In the genomic region with DNA sequence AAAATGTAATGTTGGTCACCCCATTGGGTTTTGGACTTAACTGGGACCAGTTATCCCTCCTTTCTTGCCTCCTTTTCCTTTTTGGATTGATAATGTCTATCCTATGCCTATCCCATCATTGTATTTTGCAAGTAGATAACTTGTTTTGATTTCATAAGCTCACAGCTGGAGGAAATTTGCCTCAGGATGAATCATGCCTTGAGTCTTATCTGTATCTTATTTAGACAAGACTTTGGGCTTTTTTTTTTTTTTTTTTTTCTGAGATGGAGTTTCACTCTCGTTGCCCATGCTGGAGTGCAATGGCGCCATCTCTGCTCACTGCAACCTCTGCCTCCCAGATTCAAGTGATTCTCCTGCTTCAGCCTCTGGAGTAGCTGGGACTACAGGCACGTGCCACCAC, we compare ENCODE assay signal across 8 cellular contexts.
DNase-seq lines count a peak whose midpoint lies in the region; TF ChIP-seq lines count a peak whose summit lies in the region.
"Not testable (repeated sequence)": the region's sequence is repeated elsewhere in the genome, so short reads cannot be mapped to it uniquely, and the experiment has no call there.

No MANE protein-coding gene starts in this region.

- DNase-seq in EL (peak; percentile 19), HCEC 1CT (peak; percentile 71), NCI-H524 (lab: John Stamatoyannopoulos, UW) (peak; percentile 25 to 29), amniotic epithelial cell (ENCODE audit: low read depth) (peak; percentile 50), mammary epithelial cell (peak; percentile 46), esophagus muscularis mucosa (ENCODE audit: extremely low spot score) (peak; percentile 19), hepatocyte (ENCODE audit: low spot score) (peak; percentile 22), stromal cell of bone marrow (ENCODE audit: low read depth) (peak; percentile 6)

- not testable (repeated sequence) for H2AFZ ChIP-seq in mammary epithelial cell (ENCODE audit: low read depth, low read length); hepatocyte

- not testable (repeated sequence) for BruUV-seq in mammary epithelial cell (replicated peaks; lab: Mats Ljungman, UMichigan)

- H3K4me2 ChIP-seq in mammary epithelial cell (ENCODE audit: insufficient read depth, low read depth, low read length); hepatocyte: not testable (repeated sequence)

- not testable (repeated sequence) for H3K9ac ChIP-seq in mammary epithelial cell (ENCODE audit: insufficient read depth, low read length)

- intact Hi-C loops in mammary epithelial cell (cut with micrococcal nuclease); esophagus muscularis mucosa (cut with DNase I): not testable (repeated sequence)

- CTCF ChIA-PET in mammary epithelial cell (lab: Charles Lee; ENCODE audit: low non-redundant PET) = not testable (repeated sequence)

- H3K4me3 ChIP-seq in mammary epithelial cell (replicated peaks in 1 of 3; ENCODE audit: insufficient read depth in 1 of 3, low read depth in 2 of 3, low read length in 3 of 3); esophagus muscularis mucosa; hepatocyte: not testable (repeated sequence)

- not testable (repeated sequence) for H3K79me2 ChIP-seq in mammary epithelial cell (ENCODE audit: insufficient read depth, low read length); hepatocyte

- TF ChIP-seq EP300 in esophagus muscularis mucosa (IDR thresholded peaks at IDR 0.05) = not testable (repeated sequence)

- in situ Hi-C loops in mammary epithelial cell (cut with MboI; ENCODE audit: low sequenced_read_pairs in 2 of 2) = not testable (repeated sequence)

- dilution Hi-C loops in mammary epithelial cell (cut with HindIII; ENCODE audit: low sequenced_read_pairs) = loop anchor here (25.0 kb wide), 1 partner anchor 461 kb away; no protein-coding TSS in a partner anchor

- not testable (repeated sequence) for H3K36me3 ChIP-seq in mammary epithelial cell (ENCODE audit: insufficient read depth, low read length); esophagus muscularis mucosa; hepatocyte (replicated peaks; ENCODE audit: insufficient read depth, low read depth)

- not testable (repeated sequence) for H4K20me1 ChIP-seq in mammary epithelial cell (ENCODE audit: insufficient read depth, low read length); hepatocyte (ENCODE audit: insufficient read depth, poor library complexity, severe bottlenecking)

- not testable (repeated sequence) for H3K27me3 ChIP-seq in mammary epithelial cell (ENCODE audit: insufficient read depth, low read length); esophagus muscularis mucosa; hepatocyte

- not testable (repeated sequence) for H3K4me1 ChIP-seq in mammary epithelial cell (ENCODE audit: insufficient read depth, low read length); esophagus muscularis mucosa; hepatocyte (ENCODE audit: insufficient read depth)

- WGBS in mammary epithelial cell (ENCODE audit: low coverage, missing lambda C conversion rate) = 100% methylated on average over 1 of the region's 3 CpGs
- 73% methylated on average over 3 of the region's 3 CpGs for WGBS in esophagus muscularis mucosa
- 60% methylated on average over 3 of the region's 3 CpGs for WGBS in hepatocyte (ENCODE audit: low lambda C conversion rate, missing lambda C conversion rate)

- TF ChIP-seq POLR2A in esophagus muscularis mucosa (IDR thresholded peaks at IDR 0.05; ENCODE audit: low read depth) = not testable (repeated sequence)

- H3K9me2 ChIP-seq in hepatocyte (replicated peaks; ENCODE audit: insufficient read depth) = not testable (repeated sequence)

- not testable (repeated sequence) for H3K9me3 ChIP-seq in mammary epithelial cell (replicated peaks; ENCODE audit: insufficient read depth, low read length); esophagus muscularis mucosa; hepatocyte (ENCODE audit: low read depth)

- H3K27ac ChIP-seq in mammary epithelial cell (ENCODE audit: insufficient read depth, low read depth, low read length); esophagus muscularis mucosa (replicated peaks in 1 of 4); hepatocyte: not testable (repeated sequence)

- peak in 1 of 2 donors; percentile 1 for TF ChIP-seq CTCF in mammary epithelial cell (conservative IDR thresholded peaks at IDR 0.05 in 1 of 2, IDR thresholded peaks at IDR 0.05 in 1 of 2; ENCODE audit: extremely low read depth in 1 of 2, insufficient read depth in 1 of 2, low read depth in 1 of 2, low read length in 2 of 2)
- not testable (repeated sequence) for TF ChIP-seq CTCF in esophagus muscularis mucosa (IDR thresholded peaks at IDR 0.05); hepatocyte (IDR thresholded peaks at IDR 0.05; ENCODE audit: poor library complexity)

Comparison
In these comparisons a context has a peak if more than half of its experiments do, and no peak if none do; other contexts are left out.
1. DNase-seq: peak in every context shown above with its lines; median percentile 71 in HCEC 1CT; 50 in amniotic epithelial cell; 46 in mammary epithelial cell; 27 in NCI-H524; 22 in hepatocyte; 19 in EL; 19 in esophagus muscularis mucosa; 6 in stromal cell of bone marrow.